In genomic region chr17:60623415-60623814, GRCh38 we compare ENCODE assay signal across 18 cellular contexts. TPM values are rescaled to one million over a fixed set of nuclear protein-coding genes. Genes with fewer than 3 reads are reported as not detected.
DNase-seq lines count a peak whose midpoint lies in the region; ATAC-seq, FAIRE-seq and TF ChIP-seq lines count a peak whose summit lies in the region.
"Had no signal": no experiment of that assay in that cellular context is flagged by ENCODE, and none has a peak within 500 bp of the region (broad histone marks: within the 10 kb centered on the region; RNA-seq: fewer than 3 reads in every experiment).

No MANE protein-coding gene starts in this region.

- no peaks in the 10 kb centered on the region for H3K9me2 ChIP-seq in PC-9 (ENCODE audit: insufficient read depth)
- H3K9me2 ChIP-seq in GM23248 (ENCODE audit: insufficient read depth) = no peaks in the 10 kb centered on the region

- H3K9me3 ChIP-seq in HepG2 (ENCODE audit: low read length) (no peaks in the 10 kb centered on the region), right lobe of liver (no peaks in the 10 kb centered on the region), PC-9 (ENCODE audit: insufficient read depth, low read depth) (no peaks in the 10 kb centered on the region), K562 (replicated peaks; ENCODE audit: control insufficient read depth, insufficient read depth, low read depth, low read length) (no peaks in the 10 kb centered on the region), GM23248 (ENCODE audit: low read depth) (no peaks in the 10 kb centered on the region), endodermal cell (ENCODE audit: control insufficient read depth, low read length) (peaks cover 5% of the 10 kb centered on the region), right atrium auricular region (no peaks in the 10 kb centered on the region)
- H3K9me3 ChIP-seq: BLaER1 treated with 17β-estradiol and CSF1 and Interleukin-3, amounts not matched to agents 10 nM and 100 nM had no signal

- no peak overlapping the region for H3K4me2 ChIP-seq in HepG2 (ENCODE audit: low read depth, low read length)
- no peak overlapping the region for H3K4me2 ChIP-seq in PC-9
- H3K4me2 ChIP-seq in K562 (ENCODE audit: insufficient read depth, low read length) = no peak overlapping the region
- no peak overlapping the region for H3K4me2 ChIP-seq in GM23248 (ENCODE audit: unreplicated experiment)
- H3K4me2 ChIP-seq: BLaER1 treated with 17β-estradiol and CSF1 and Interleukin-3, amounts not matched to agents 10 nM and 100 nM had no signal

- H3K27ac ChIP-seq in HepG2 (ENCODE audit: extremely low read length, insufficient read depth, low read length) (no peak overlapping the region), right lobe of liver (no peak overlapping the region), PC-9 (0 out of 2 replicates have a peak overlapping the region, but pooled peaks have one; percentile 18), K562 (ENCODE audit: extremely low read depth, low read depth, low read length) (no peak overlapping the region), GM23248 (no peak overlapping the region), endodermal cell (ENCODE audit: low read depth, low read length) (no peak overlapping the region), right atrium auricular region (no peak overlapping the region)
- H3K27ac ChIP-seq: BLaER1 treated with 17β-estradiol and CSF1 and Interleukin-3, amounts not matched to agents 10 nM and 100 nM had no signal

- no peak for TF ChIP-seq CTCF in HepG2 (CRISPR knock-in tag; IDR thresholded peaks at IDR 0.05)
- TF ChIP-seq CTCF in right lobe of liver (IDR thresholded peaks at IDR 0.05) = no peak
- TF ChIP-seq CTCF in PC-9 (conservative IDR thresholded peaks at IDR 0.05) = no peak
- TF ChIP-seq CTCF in K562 (IDR thresholded peaks at IDR 0.05 in 2 of 3, conservative IDR thresholded peaks at IDR 0.05 in 1 of 3; ENCODE audit: insufficient read depth in 2 of 3, low read depth in 1 of 3, low read length in 3 of 3) = no peak
- TF ChIP-seq CTCF in endodermal cell (conservative IDR thresholded peaks at IDR 0.05) = no peak
- no peak for TF ChIP-seq CTCF in right atrium auricular region (IDR thresholded peaks at IDR 0.05)

- H3K4me1 Mint-ChIP-seq in endodermal cell = no peaks in the 10 kb centered on the region

- in situ Hi-C loops in HepG2 (cut with HindIII; ENCODE audit: extremely low pct_ligation_motif_present, low pct_unique_long_range_greater_than_20kb) (no loop called here), K562 (cut with MboI) (no loop called here), GM23248 (cut with MboI) (no loop called here)

- no peak overlapping the region for H3K27ac Mint-ChIP-seq in endodermal cell
- H3K27ac Mint-ChIP-seq: B cell; CD8-positive, alpha-beta T cell; IgD-negative memory B cell had no signal

- no peaks in the 10 kb centered on the region for H3K9me1 ChIP-seq in K562 (ENCODE audit: control insufficient read depth, insufficient read depth, low read length)

- CTCF ChIA-PET in HepG2 (lab: Yijun Ruan, JAX; ENCODE audit: low intra/inter-chr PET ratio, low total read pairs) (no interaction called here), PC-9 (lab: Charles Lee) (no interaction called here), K562 (lab: Yijun Ruan, JAX; ENCODE audit: low intra/inter-chr PET ratio) (no interaction called here)

- no peak for TF ChIP-seq POLR2A in HepG2 (IDR thresholded peaks at IDR 0.05; ENCODE audit: insufficient read depth in 1 of 2, low read depth in 2 of 2, low read length in 2 of 2)
- TF ChIP-seq POLR2A in right lobe of liver (IDR thresholded peaks at IDR 0.05) = no peak
- TF ChIP-seq POLR2A in K562 (conservative IDR thresholded peaks at IDR 0.05) = no peak

- H3K9ac ChIP-seq in HepG2 (ENCODE audit: insufficient read depth, low read depth, low read length) (no peak overlapping the region), K562 (ENCODE audit: insufficient read depth in 1 of 2, low read depth in 2 of 2, low read length in 2 of 2) (no peak overlapping the region), GM23248 (no peak overlapping the region), endodermal cell (ENCODE audit: extremely low read depth, low read length, poor library complexity, severe bottlenecking) (no peak overlapping the region)
- H3K9ac ChIP-seq: BLaER1 treated with 17β-estradiol and CSF1 and Interleukin-3, amounts not matched to agents 10 nM and 100 nM had no signal

- peaks cover 7% of the 10 kb centered on the region; the same call in 1 of the 2 replicates for H3F3A ChIP-seq in PC-9 (ENCODE audit: insufficient read depth, low read depth)
- no peaks in the 10 kb centered on the region for H3F3A ChIP-seq in GM23248 (ENCODE audit: insufficient read depth)

- TF ChIP-seq RAD21 in HepG2 (CRISPR knock-in tag; IDR thresholded peaks at IDR 0.05) = no peak
- TF ChIP-seq RAD21 in K562 (CRISPR knock-in tag; conservative IDR thresholded peaks at IDR 0.05 in 1 of 2, IDR thresholded peaks at IDR 0.05 in 1 of 2) = no peak

- intact Hi-C loops in HepG2 (cut with micrococcal nuclease; ENCODE audit: unreplicated experiment) = no loop called here
- intact Hi-C loops in right lobe of liver (cut with DNase I) = no loop called here
- intact Hi-C loops in PC-9 (cut with micrococcal nuclease; ENCODE audit: unreplicated experiment) = no loop called here
- intact Hi-C loops in K562 (cut with micrococcal nuclease) = no loop called here

- H3K4me1 ChIP-seq in HepG2 (ENCODE audit: insufficient read depth, low read length) (peaks cover 8% of the 10 kb centered on the region), right lobe of liver (no peaks in the 10 kb centered on the region), PC-9 (replicated peaks; ENCODE audit: insufficient read depth) (no peaks in the 10 kb centered on the region), K562 (replicated peaks in 1 of 2; ENCODE audit: control insufficient read depth in 2 of 2, insufficient read depth in 2 of 2, low read length in 2 of 2) (no peaks in the 10 kb centered on the region), GM23248 (ENCODE audit: insufficient read depth) (0 out of 2 replicates have a peak, but pooled peaks cover 9% of the 10 kb centered on the region), endodermal cell (ENCODE audit: control insufficient read depth, insufficient read depth, low read length) (no peaks in the 10 kb centered on the region), right atrium auricular region (peaks cover 0 to 8% of the 10 kb centered on the region in 2 donors)

- peaks cover 2% of the 10 kb centered on the region; the same call in 1 of the 2 replicates for H4K20me1 ChIP-seq in HepG2 (ENCODE audit: insufficient read depth, low read length)
- H4K20me1 ChIP-seq in PC-9 (ENCODE audit: insufficient read depth) = 0 out of 2 replicates have a peak, but pooled peaks cover 10% of the 10 kb centered on the region
- H4K20me1 ChIP-seq in K562 (replicated peaks; ENCODE audit: control insufficient read depth, insufficient read depth, low read length) = no peaks in the 10 kb centered on the region
- peaks cover 4% of the 10 kb centered on the region; the same call in 1 of the 2 replicates for H4K20me1 ChIP-seq in GM23248 (ENCODE audit: insufficient read depth)

- no peak overlapping the region for H3K4me3 Mint-ChIP-seq in endodermal cell
- H3K4me3 Mint-ChIP-seq: B cell; CD8-positive, alpha-beta T cell; IgD-negative memory B cell had no signal

- POLR2A ChIA-PET in HepG2 (lab: Yijun Ruan, JAX) (no interaction called here), PC-9 (lab: Charles Lee; ENCODE audit: unreplicated experiment) (no interaction called here), K562 (lab: Yijun Ruan, JAX) (interaction anchor here (2.1 to 2.6 kb wide), 2 partner anchors 9 to 24 kb away, joined by 6 read pairs; partner anchors contain the start of gene PPM1D)

- H3K27me3 Mint-ChIP-seq in endodermal cell (ENCODE audit: insufficient read depth) = no peaks in the 10 kb centered on the region
- H3K27me3 Mint-ChIP-seq: B cell, IgD-negative memory B cell had no signal

- H3K9me3 Mint-ChIP-seq in endodermal cell = peaks cover 3% of the 10 kb centered on the region
- H3K9me3 Mint-ChIP-seq: CD8-positive, alpha-beta T cell; IgD-negative memory B cell had no signal

- BruUV-seq in HepG2 (replicated peaks; lab: Mats Ljungman, UMichigan) (no TSS peak), PC-9 (replicated peaks; lab: Mats Ljungman, UMichigan) (no TSS peak), K562 (replicated peaks; lab: Mats Ljungman, UMichigan) (no TSS peak)

- peaks cover 7 to 18% of the 10 kb centered on the region in 2 experiments; a peak in 4 of 5 replicates for H3K36me3 ChIP-seq in HepG2 (replicated peaks in 1 of 2; ENCODE audit: control insufficient read depth in 1 of 2, insufficient read depth in 2 of 2, low read length in 2 of 2)
- H3K36me3 ChIP-seq in right lobe of liver = no peaks in the 10 kb centered on the region
- no peaks in the 10 kb centered on the region; the same call in 1 of the 2 replicates for H3K36me3 ChIP-seq in PC-9 (ENCODE audit: low read depth)
- peaks cover 6% of the 10 kb centered on the region; the same call in 2 of the 3 replicates for H3K36me3 ChIP-seq in K562 (ENCODE audit: control insufficient read depth, insufficient read depth, low read length)
- H3K36me3 ChIP-seq in GM23248 (ENCODE audit: low read depth) = 0 out of 2 replicates have a peak, but pooled peaks cover 4% of the 10 kb centered on the region
- peaks cover 30% of the 10 kb centered on the region for H3K36me3 ChIP-seq in endodermal cell (ENCODE audit: control insufficient read depth, insufficient read depth, low read length)
- peaks cover 6% of the 10 kb centered on the region for H3K36me3 ChIP-seq in right atrium auricular region

- DNase-seq in HepG2 (ENCODE audit: low spot score) (no peak), right lobe of liver (no peak), PC-9 (no peak), K562 (ENCODE audit: extremely low read depth in 1 of 4, low spot score in 3 of 4) (peak in 1 of 4 experiments; percentile 25), GM23248 (no peak), endodermal cell (no peak), right atrium auricular region (ENCODE audit: low spot score) (no peak)
- no peak for DNase-seq in stimulated activated CD4-positive, alpha-beta T cell treated with anti-CD3 and anti-CD28 coated beads, Interleukin-12 subunit alpha, Interleukin-12 subunit beta, amount 100 ng/mL, for 4 hours
- DNase-seq: 8988T; Calu3; CD8-positive, alpha-beta T cell; DMS79 treated with DMSO at 0.1 percent for 48 hours; GF-D8; HCEC 1CT had no signal

- H3K36me3 Mint-ChIP-seq in endodermal cell (ENCODE audit: low read depth) = peaks cover 5% of the 10 kb centered on the region
- H3K36me3 Mint-ChIP-seq: IgD-negative memory B cell had no signal

- H2AFZ ChIP-seq in HepG2 (ENCODE audit: low read length) (no peak overlapping the region), PC-9 (no peak overlapping the region), K562 (ENCODE audit: low read depth, low read length) (no peak overlapping the region), GM23248 (no peak overlapping the region)

- 95% methylated on average over 9 of the region's 9 CpGs for WGBS in HepG2 (ENCODE audit: low lambda C conversion rate)
- 89% methylated on average over 8 of the region's 9 CpGs for WGBS in right lobe of liver (ENCODE audit: insufficient coverage, low coverage, low lambda C conversion rate, missing lambda C conversion rate)
- WGBS in K562 (ENCODE audit: insufficient coverage, low coverage, missing lambda C conversion rate) = 56% methylated on average over 8 of the region's 9 CpGs
- WGBS in GM23248 (ENCODE audit: low coverage in 1 of 2, low lambda C conversion rate in 2 of 2, missing lambda C conversion rate in 2 of 2), 2 experiments = 91 to 92% methylated on average over 9 of the region's 9 CpGs
- WGBS in endodermal cell (ENCODE audit: insufficient coverage in 1 of 2, insufficient read length in 1 of 2), 2 experiments = 91 to 99% methylated on average over 7 to 9 of the region's 9 CpGs

- H3K4me3 ChIP-seq in HepG2 (replicated peaks in 1 of 3; ENCODE audit: insufficient read depth in 1 of 3, low read depth in 2 of 3, low read length in 3 of 3) (no peak overlapping the region), right lobe of liver (no peak overlapping the region), PC-9 (no peak overlapping the region), K562 (no peak overlapping the region), GM23248 (no peak overlapping the region), endodermal cell (ENCODE audit: low read length) (no peak overlapping the region), right atrium auricular region (no peak overlapping the region)
- H3K4me3 ChIP-seq: BLaER1 treated with 17β-estradiol and CSF1 and Interleukin-3, amounts not matched to agents 10 nM and 100 nM had no signal

- TF ChIP-seq EP300 in HepG2 (IDR thresholded peaks at IDR 0.05; ENCODE audit: low read depth in 2 of 2, low read length in 2 of 2) (no peak), HepG2 (CRISPR knock-in tag; IDR thresholded peaks at IDR 0.05; ENCODE audit: borderline replicate concordance) (no peak), K562 (IDR thresholded peaks at IDR 0.05; ENCODE audit: low read length) (no peak)

- peaks cover 54% of the 10 kb centered on the region for H3K79me2 ChIP-seq in HepG2 (ENCODE audit: insufficient read depth, low read length)
- H3K79me2 ChIP-seq in PC-9 (ENCODE audit: low read depth) = peaks cover 35% of the 10 kb centered on the region
- H3K79me2 ChIP-seq in K562 (ENCODE audit: control insufficient read depth, insufficient read depth, low read length) = peaks cover 42% of the 10 kb centered on the region
- H3K79me2 ChIP-seq in GM23248 (ENCODE audit: insufficient read depth) = peaks cover 90% of the 10 kb centered on the region

- H3K27me3 ChIP-seq in HepG2 (ENCODE audit: control insufficient read depth in 1 of 2, insufficient read depth in 2 of 2, low read length in 2 of 2) (no peaks in the 10 kb centered on the region), right lobe of liver (no peaks in the 10 kb centered on the region), PC-9 (ENCODE audit: insufficient read depth, low read depth) (no peaks in the 10 kb centered on the region), K562 (ENCODE audit: control insufficient read depth in 2 of 2, insufficient read depth in 2 of 2, low read length in 2 of 2) (no peaks in the 10 kb centered on the region), GM23248 (replicated peaks; ENCODE audit: insufficient read depth) (no peaks in the 10 kb centered on the region), endodermal cell (ENCODE audit: control insufficient read depth, insufficient read depth, low read length, poor library complexity, severe bottlenecking) (no peaks in the 10 kb centered on the region), right atrium auricular region (no peaks in the 10 kb centered on the region)
- H3K27me3 ChIP-seq: BLaER1 treated with 17β-estradiol and CSF1 and Interleukin-3, amounts not matched to agents 10 nM and 100 nM had no signal

- FAIRE-seq in HepG2 (lab: Jason Lieb, UNC) (no peak), K562 (lab: Jason Lieb, UNC) (peak; percentile 29)
- FAIRE-seq: H1 had no signal

- ATAC-seq in HepG2 (no peak), right lobe of liver (no peak), K562 (peak; percentile 32; the same call in 1 of the 3 replicates)
- ATAC-seq: CD8-positive, alpha-beta T cell had no signal

RNA-seq across cellular contexts. Expression of gene PPM1D, which starts 23.4 kb away (rescaled TPM):
- 26.2 and 32.3 TPM in 2 replicates for total RNA-seq in HepG2 (2016; rRNA removed; fragmentation: Illumina TruSeq; extraction: Trizol)
- total RNA-seq in HepG2 (2016; cell fraction: cytosol; rRNA removed; fragmentation: Illumina TruSeq; extraction: Trizol; ENCODE audit: low read depth) = 24.3 and 34.3 TPM in 2 replicates
- total RNA-seq in HepG2 (2016; cell fraction: insoluble cytoplasmic fraction; rRNA removed; fragmentation: Illumina TruSeq; extraction: Trizol) = 26.8 and 33.7 TPM in 2 replicates
- 16.7 and 17.3 TPM in 2 replicates for total RNA-seq in HepG2 (2016; cell fraction: membrane; rRNA removed; fragmentation: Illumina TruSeq; extraction: Trizol)
- 18.8 and 22.5 TPM in 2 replicates for total RNA-seq in HepG2 (2016; cell fraction: nucleus; rRNA removed; fragmentation: Illumina TruSeq; extraction: Trizol)
- polyA plus RNA-seq in HepG2 (2011; rRNA removed) = 7.3 and 8.0 TPM in 2 replicates
- 5.0 and 7.2 TPM in 2 replicates for polyA plus RNA-seq in HepG2 (2011; cell fraction: cytosol; rRNA removed)
- 3.7 and 4.9 TPM in 2 replicates for polyA plus RNA-seq in HepG2 (2011; cell fraction: nucleus; rRNA removed)
- 11.2 and 12.0 TPM in 2 replicates for polyA plus RNA-seq in HepG2 (2012)
- polyA plus RNA-seq in HepG2 (2016; cell fraction: cytosol; fragmentation: Illumina TruSeq; extraction: Trizol; ENCODE audit: low read depth) = 2.3 and 2.4 TPM in 2 replicates
- 39.7 and 39.9 TPM in 2 replicates for polyA plus RNA-seq in HepG2 (2016; cell fraction: insoluble cytoplasmic fraction; fragmentation: Illumina TruSeq; extraction: Trizol; ENCODE audit: low read depth)
- polyA plus RNA-seq in HepG2 (2016; cell fraction: membrane; fragmentation: Illumina TruSeq; extraction: Trizol; ENCODE audit: low read depth) = 7.4 and 8.2 TPM in 2 replicates
- polyA plus RNA-seq in HepG2 (2016; cell fraction: nucleus; fragmentation: Illumina TruSeq; extraction: Trizol; ENCODE audit: insufficient read depth, low read depth) = 26.4 and 26.9 TPM in 2 replicates
- 11.5 and 16.5 TPM in 2 replicates for polyA minus RNA-seq in HepG2 (2011; rRNA and poly(A)+ RNA removed; ENCODE audit: low replicate concordance)
- 6.4 and 7.6 TPM in 2 replicates for polyA minus RNA-seq in HepG2 (2011; cell fraction: cytosol; rRNA and poly(A)+ RNA removed)
- 9.3 and 11.1 TPM in 2 replicates for polyA minus RNA-seq in HepG2 (2011; cell fraction: nucleus; rRNA and poly(A)+ RNA removed)
- 1 to 10 TPM; 4.9 to 5.6 (median 5.4) TPM for total RNA-seq in right lobe of liver
- 10.4 and 12.1 TPM in 2 replicates for total RNA-seq in PC-9 (2021)
- 6.7 and 7.6 TPM in 2 replicates for total RNA-seq in K562 (2011; cell fraction: chromatin; rRNA removed; ENCODE audit: low replicate concordance)
- total RNA-seq in K562 (2011; cell fraction: nucleolus; rRNA removed) = 3.9 and 4.3 TPM in 2 replicates
- 4.7 and 5.0 TPM in 2 replicates for total RNA-seq in K562 (2011; cell fraction: nucleoplasm; rRNA removed)
- total RNA-seq in K562 (2014; rRNA removed) = 7.4 and 9.0 TPM in 2 replicates
- total RNA-seq in K562 (2014; rRNA removed; fragmentation: Illumina TruSeq; extraction: Trizol) = 12.6 and 14.6 TPM in 2 replicates
- total RNA-seq in K562 (2015; rRNA removed; fragmentation: Illumina TruSeq; extraction: Trizol) = 11.9 and 13.0 TPM in 2 replicates
- total RNA-seq in K562 (2021) = 17.6 and 19.0 TPM in 2 replicates
- polyA plus RNA-seq in K562 (2011; rRNA removed) = 5.7 and 7.0 TPM in 2 replicates
- 4.3 and 5.6 TPM in 2 replicates for polyA plus RNA-seq in K562 (2011; cell fraction: cytosol; rRNA removed)
- polyA plus RNA-seq in K562 (2011; cell fraction: nucleus; rRNA removed) = 3.7 and 3.9 TPM in 2 replicates
- polyA plus RNA-seq in K562 (2012) = 6.6 and 7.9 TPM in 2 replicates
- 10.6 and 14.0 TPM in 2 replicates for polyA plus RNA-seq in K562 (2014; fragmentation: Illumina TruSeq; extraction: Trizol)
- polyA plus RNA-seq in K562 (2014; fragmentation: Nextera tagmentation; extraction: Ambion mirVana) = 1 to 10 TPM; 2.1 to 2.7 TPM
- 6.2 and 7.8 TPM in 2 replicates for polyA plus RNA-seq in K562 (2014; rRNA removed)
- polyA minus RNA-seq in K562 (2011; rRNA and poly(A)+ RNA removed) = 14.7 and 16.9 TPM in 2 replicates
- 4.9 and 5.4 TPM in 2 replicates for polyA minus RNA-seq in K562 (2011; cell fraction: cytosol; rRNA and poly(A)+ RNA removed)
- polyA minus RNA-seq in K562 (2011; cell fraction: nucleus; rRNA and poly(A)+ RNA removed) = 3.5 and 5.7 TPM in 2 replicates
- 7.8 and 7.9 TPM in 2 replicates for total RNA-seq in GM23248 (2014; rRNA removed; shearing (Covaris generic))
- polyA plus RNA-seq in GM23248 (2016; fragmentation: Nextera tagmentation; extraction: Ambion mirVana) = 7.9 and 8.1 TPM in 2 replicates
- total RNA-seq in endodermal cell = 10 to 100 TPM in 1 of 2 donors, 1 to 10 TPM in 1; 9.4 to 13.0 TPM
- 16.7 TPM for polyA plus RNA-seq in endodermal cell (2013, experiment 1 of 2)
- 14.9 TPM for polyA plus RNA-seq in endodermal cell (2013, experiment 2 of 2)
- 1 to 10 TPM; 5.0 to 7.6 TPM for total RNA-seq in right atrium auricular region

RNA-seq across cellular contexts. Expression of gene BCAS3, which starts 54.2 kb away (rescaled TPM):
- total RNA-seq in HepG2 (2016; rRNA removed; fragmentation: Illumina TruSeq; extraction: Trizol) = 10.7 and 15.8 TPM in 2 replicates
- 11.9 and 13.0 TPM in 2 replicates for total RNA-seq in HepG2 (2016; cell fraction: cytosol; rRNA removed; fragmentation: Illumina TruSeq; extraction: Trizol; ENCODE audit: low read depth)
- total RNA-seq in HepG2 (2016; cell fraction: insoluble cytoplasmic fraction; rRNA removed; fragmentation: Illumina TruSeq; extraction: Trizol) = 11.0 and 12.0 TPM in 2 replicates
- 7.1 and 7.7 TPM in 2 replicates for total RNA-seq in HepG2 (2016; cell fraction: membrane; rRNA removed; fragmentation: Illumina TruSeq; extraction: Trizol)
- 25.1 and 30.0 TPM in 2 replicates for total RNA-seq in HepG2 (2016; cell fraction: nucleus; rRNA removed; fragmentation: Illumina TruSeq; extraction: Trizol)
- polyA plus RNA-seq in HepG2 (2011; rRNA removed) = 11.2 and 11.4 TPM in 2 replicates
- polyA plus RNA-seq in HepG2 (2011; cell fraction: cytosol; rRNA removed) = 9.4 and 12.9 TPM in 2 replicates
- 12.5 and 13.3 TPM in 2 replicates for polyA plus RNA-seq in HepG2 (2011; cell fraction: nucleus; rRNA removed)
- 11.9 and 12.7 TPM in 2 replicates for polyA plus RNA-seq in HepG2 (2012)
- polyA plus RNA-seq in HepG2 (2016; cell fraction: cytosol; fragmentation: Illumina TruSeq; extraction: Trizol; ENCODE audit: low read depth) = 1.1 and 1.4 TPM in 2 replicates
- 14.1 and 15.6 TPM in 2 replicates for polyA plus RNA-seq in HepG2 (2016; cell fraction: insoluble cytoplasmic fraction; fragmentation: Illumina TruSeq; extraction: Trizol; ENCODE audit: low read depth)
- 2.8 and 3.3 TPM in 2 replicates for polyA plus RNA-seq in HepG2 (2016; cell fraction: membrane; fragmentation: Illumina TruSeq; extraction: Trizol; ENCODE audit: low read depth)
- 5.2 and 5.6 TPM in 2 replicates for polyA plus RNA-seq in HepG2 (2016; cell fraction: nucleus; fragmentation: Illumina TruSeq; extraction: Trizol; ENCODE audit: insufficient read depth, low read depth)
- 109 and 128 TPM in 2 replicates for polyA minus RNA-seq in HepG2 (2011; rRNA and poly(A)+ RNA removed; ENCODE audit: low replicate concordance)
- 16.8 and 32.3 TPM in 2 replicates for polyA minus RNA-seq in HepG2 (2011; cell fraction: cytosol; rRNA and poly(A)+ RNA removed)
- polyA minus RNA-seq in HepG2 (2011; cell fraction: nucleus; rRNA and poly(A)+ RNA removed) = 127 and 156 TPM in 2 replicates
- total RNA-seq in right lobe of liver = 10 to 100 TPM in 5 of 6 experiments, 1 to 10 TPM in 1; 9.2 to 22.1 (median 14.2) TPM
- 25.4 and 26.0 TPM in 2 replicates for total RNA-seq in PC-9 (2021)
- 73.8 and 85.5 TPM in 2 replicates for total RNA-seq in K562 (2011; cell fraction: chromatin; rRNA removed; ENCODE audit: low replicate concordance)
- total RNA-seq in K562 (2011; cell fraction: nucleolus; rRNA removed) = 37.0 and 52.4 TPM in 2 replicates
- total RNA-seq in K562 (2011; cell fraction: nucleoplasm; rRNA removed) = 56.4 and 75.6 TPM in 2 replicates
- 3.6 and 5.2 TPM in 2 replicates for total RNA-seq in K562 (2014; rRNA removed)
- total RNA-seq in K562 (2014; rRNA removed; fragmentation: Illumina TruSeq; extraction: Trizol) = 5.1 and 5.5 TPM in 2 replicates
- 3.5 and 3.6 TPM in 2 replicates for total RNA-seq in K562 (2015; rRNA removed; fragmentation: Illumina TruSeq; extraction: Trizol)
- total RNA-seq in K562 (2021) = 3.0 and 5.0 TPM in 2 replicates
- 5.3 and 6.3 TPM in 2 replicates for polyA plus RNA-seq in K562 (2011; rRNA removed)
- polyA plus RNA-seq in K562 (2011; cell fraction: cytosol; rRNA removed) = 3.3 and 3.4 TPM in 2 replicates
- polyA plus RNA-seq in K562 (2011; cell fraction: nucleus; rRNA removed) = 13.0 and 13.6 TPM in 2 replicates
- 2.8 and 12.7 TPM in 2 replicates for polyA plus RNA-seq in K562 (2012)
- polyA plus RNA-seq in K562 (2014; fragmentation: Illumina TruSeq; extraction: Trizol) = 2.2 and 2.5 TPM in 2 replicates
- polyA plus RNA-seq in K562 (2014; fragmentation: Nextera tagmentation; extraction: Ambion mirVana) = 1 to 10 TPM; 1.9 to 2.3 TPM
- polyA plus RNA-seq in K562 (2014; rRNA removed) = 2.2 and 3.0 TPM in 2 replicates
- 25.2 and 25.5 TPM in 2 replicates for polyA minus RNA-seq in K562 (2011; rRNA and poly(A)+ RNA removed)
- 3.8 and 8.0 TPM in 2 replicates for polyA minus RNA-seq in K562 (2011; cell fraction: cytosol; rRNA and poly(A)+ RNA removed)
- 27.1 and 38.0 TPM in 2 replicates for polyA minus RNA-seq in K562 (2011; cell fraction: nucleus; rRNA and poly(A)+ RNA removed)
- 19.6 and 20.2 TPM in 2 replicates for total RNA-seq in GM23248 (2014; rRNA removed; shearing (Covaris generic))
- polyA plus RNA-seq in GM23248 (2016; fragmentation: Nextera tagmentation; extraction: Ambion mirVana) = 16.7 and 18.0 TPM in 2 replicates
- total RNA-seq in endodermal cell = 10 to 100 TPM; 28.0 to 37.7 TPM
- 14.5 TPM for polyA plus RNA-seq in endodermal cell (2013, experiment 1 of 2)
- polyA plus RNA-seq in endodermal cell (2013, experiment 2 of 2) = 15.7 TPM
- 10 to 100 TPM; 12.0 to 15.6 TPM for total RNA-seq in right atrium auricular region
